8 cellular contexts compared by ENCODE assay signal in the genomic region with DNA sequence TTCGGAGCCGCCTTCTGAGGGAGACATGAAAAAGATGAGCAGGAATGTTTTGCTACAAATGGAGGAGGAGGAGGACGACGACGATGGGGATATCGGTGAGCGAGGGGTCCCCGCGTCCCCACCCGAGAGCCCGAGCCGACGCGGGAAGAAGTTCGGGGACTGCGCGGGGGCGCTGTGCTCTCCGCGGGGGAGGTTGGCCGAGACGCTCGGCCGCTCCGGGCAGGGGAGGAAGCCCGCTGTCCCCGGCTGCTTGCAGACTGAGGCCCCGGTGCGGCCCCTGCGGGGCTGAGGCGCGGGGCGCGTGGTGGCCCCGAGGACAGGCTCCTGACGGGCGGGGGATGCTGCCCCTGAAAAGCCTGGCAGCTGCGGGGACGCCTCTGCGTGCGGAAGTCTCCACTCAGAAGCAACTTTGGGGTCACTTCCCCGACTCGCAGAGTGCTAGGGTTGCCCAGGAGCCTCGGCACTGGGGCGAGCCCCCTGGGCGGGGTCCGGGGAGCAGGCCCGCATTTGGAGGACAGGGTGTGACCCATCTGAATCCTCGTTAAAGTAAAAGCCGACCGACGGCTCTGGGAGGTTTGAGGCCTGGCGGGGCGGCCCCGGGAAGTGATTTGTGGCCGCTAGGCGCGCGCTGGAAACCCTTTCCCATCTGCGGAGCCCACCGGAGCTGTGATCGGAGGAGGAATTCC. TPM values are rescaled to one million over a fixed set of nuclear protein-coding genes. Genes with fewer than 3 reads are reported as not detected.
DNase-seq lines count a peak whose midpoint lies in the region; ATAC-seq and TF ChIP-seq lines count a peak whose summit lies in the region.

No MANE protein-coding gene starts in this region.

- peaks cover 26% of the 10 kb centered on the region for H3K4me1 ChIP-seq in ES-I3 (ENCODE audit: insufficient read depth, low read length)
- peaks cover 42% of the 10 kb centered on the region for H3K4me1 ChIP-seq in KMS-11 (ENCODE audit: low read depth, poor library complexity, severe bottlenecking)
- H3K4me1 ChIP-seq in right lobe of liver: peaks cover 0 to 37% (median 14%) of the 10 kb centered on the region in 4 donors

- H3K9me3 ChIP-seq in ES-I3 (ENCODE audit: control insufficient read depth, insufficient read depth, low read length): no peaks in the 10 kb centered on the region
- no peaks in the 10 kb centered on the region for H3K9me3 ChIP-seq in right lobe of liver

- WGBS in right lobe of liver (ENCODE audit: insufficient coverage, low coverage, low lambda C conversion rate, missing lambda C conversion rate): 0% methylated on average over 16 of the region's 62 CpGs

- DNase-seq in coronary artery (ENCODE audit: low spot score) (peak; percentile 79), right lobe of liver (peak; percentile 67 to 74 (median 72)), 8988T (no peak)
- DNase-seq in stimulated activated CD4-positive, alpha-beta T cell treated with anti-CD3 and anti-CD28 coated beads, TNF-alpha, amount 100 ng/mL, for 24 hours (ENCODE audit: low read depth in 3 of 3): peak; percentile 11 to 42 (median 13)

- H3K9ac ChIP-seq in ES-I3 (ENCODE audit: low read depth, low read length): peak overlapping the region; percentile 66
- H3K9ac ChIP-seq in KMS-11: peak overlapping the region; percentile 79

- H3K4me3 ChIP-seq in KMS-11 (IDR thresholded peaks at IDR 0.05; ENCODE audit: insufficient read depth, low read depth, low read length): no peak overlapping the region
- H3K4me3 ChIP-seq in coronary artery: peak overlapping the region; percentile 81
- peak overlapping the region; percentile 74 to 80 (median 77) for H3K4me3 ChIP-seq in right lobe of liver

- H3K27ac ChIP-seq in KMS-11 (peak overlapping the region; percentile 86), coronary artery (peak overlapping the region; percentile 86 to 87), right lobe of liver (peak overlapping the region; percentile 95 to 96 (median 95))

- intact Hi-C loops in right lobe of liver (cut with DNase I): no loop called here

- H3K4me2 ChIP-seq in KMS-11: peak overlapping the region; percentile 87

- H2AFZ ChIP-seq in KMS-11 (ENCODE audit: low read depth): peak overlapping the region; percentile 74

- H3K36me3 ChIP-seq in ES-I3 (ENCODE audit: insufficient read depth, low read length) (no peaks in the 10 kb centered on the region), KMS-11 (ENCODE audit: insufficient read depth) (no peaks in the 10 kb centered on the region), right lobe of liver (no peaks in the 10 kb centered on the region)

- no peaks in the 10 kb centered on the region for H3K27me3 ChIP-seq in KMS-11 (ENCODE audit: insufficient read depth, low read depth)
- no peaks in the 10 kb centered on the region for H3K27me3 ChIP-seq in right lobe of liver

- H3K79me2 ChIP-seq in KMS-11 (ENCODE audit: insufficient read depth, low read depth): peaks cover 50% of the 10 kb centered on the region

- TF ChIP-seq CTCF in KMS-11 (conservative IDR thresholded peaks at IDR 0.05; ENCODE audit: low read depth, low read length) (peak; percentile 24; the same call in 1 of the 2 replicates), coronary artery (IDR thresholded peaks at IDR 0.05) (peak; percentile 14), right lobe of liver (IDR thresholded peaks at IDR 0.05) (peak in 3 of 4 donors; percentile 9 to 35 (median 10))

- TF ChIP-seq POLR2A in right lobe of liver (IDR thresholded peaks at IDR 0.05): no peak

- ATAC-seq in GM21619 (IDR thresholded peaks at IDR 0.05; ENCODE audit: unreplicated experiment) (peak; percentile 43), right lobe of liver (peak; percentile 59 to 76 (median 66))
- peak; percentile 31 to 39 for ATAC-seq in activated CD4-positive, CD25-positive, alpha-beta regulatory T cell treated with anti-CD3 and anti-CD28 coated beads, Interleukin-2, amount 50 U/mL, for 24 hours

- H4K20me1 ChIP-seq in KMS-11 (ENCODE audit: insufficient read depth): no peaks in the 10 kb centered on the region

RNA-seq across cellular contexts. Expression of gene ANO6, which starts 0.5 kb away (rescaled TPM):
- total RNA-seq in right lobe of liver: 10 to 100 TPM; 41.8 to 78.5 (median 48.9) TPM
